Comparison of ENCODE assay signal across 12 cellular contexts in the genomic region with DNA sequence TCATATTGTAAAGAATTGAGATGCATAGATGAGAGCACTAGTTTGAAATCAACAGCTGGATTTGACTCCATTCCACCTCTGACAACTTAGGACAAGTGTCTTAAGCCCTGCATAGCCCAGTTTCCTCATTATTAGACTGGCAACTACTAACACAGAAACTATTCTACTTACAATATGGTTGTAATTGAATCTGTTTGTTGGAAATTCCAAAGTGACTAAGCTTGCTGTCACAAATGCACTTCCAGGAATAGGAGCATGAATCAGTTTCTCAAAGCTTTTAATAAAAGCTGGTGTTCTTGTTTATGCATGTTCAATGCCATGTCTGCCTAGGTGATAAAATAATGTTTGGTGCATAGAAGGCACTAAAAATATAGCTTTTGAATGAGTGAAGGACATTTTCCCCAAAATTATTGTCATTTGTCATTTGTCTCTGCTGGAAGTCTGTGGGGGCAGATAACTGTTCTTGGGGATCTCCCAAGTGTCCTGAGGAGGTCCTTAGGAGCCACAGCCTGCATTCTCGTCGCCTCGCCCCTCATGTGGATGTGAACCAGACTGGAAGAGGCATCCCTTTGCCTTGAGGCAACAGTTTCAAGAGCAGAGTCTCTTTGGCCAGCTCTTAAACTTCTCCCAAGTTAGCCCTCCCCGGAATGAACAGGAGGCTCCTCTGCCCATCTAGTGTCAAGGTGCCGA. TPM values are rescaled to one million over a fixed set of nuclear protein-coding genes. Genes with fewer than 3 reads are reported as not detected.
DNase-seq lines count a peak whose midpoint lies in the region; ATAC-seq and TF ChIP-seq lines count a peak whose summit lies in the region.
"Had no signal": no experiment of that assay in that cellular context is flagged by ENCODE, and none has a peak within 500 bp of the region (broad histone marks: within the 10 kb centered on the region; RNA-seq: fewer than 3 reads in every experiment).

No MANE protein-coding gene starts in this region.

- H3K27me3 ChIP-seq in SJCRH30 = no peaks in the 10 kb centered on the region
- H3K27me3 ChIP-seq: body of pancreas had no signal

- H3K4me3 ChIP-seq in SJCRH30 (no peak overlapping the region), fibroblast of mammary gland (ENCODE audit: control insufficient read depth, low read depth, low read length) (no peak overlapping the region)
- H3K4me3 ChIP-seq: body of pancreas had no signal

- H3K27me3 Mint-ChIP-seq in activated T-cell treated with anti-CD3 and anti-CD28 coated beads, Interleukin-2, amount 50 U/mL, for 72 hours (ENCODE audit: low read depth) = no peaks in the 10 kb centered on the region
- no peaks in the 10 kb centered on the region for H3K27me3 Mint-ChIP-seq in stimulated activated naive CD8-positive, alpha-beta T cell treated with anti-CD3 and anti-CD28 coated beads, Interleukin-15, Interleukin-2, amounts not matched to agents 100 ng/mL and 50 ng/mL, for 24 hours

- H3K4me1 Mint-ChIP-seq in activated T-cell treated with anti-CD3 and anti-CD28 coated beads, Interleukin-2, amount 50 U/mL, for 72 hours (ENCODE audit: low read depth) = peaks cover 90% of the 10 kb centered on the region
- peaks cover 92% of the 10 kb centered on the region for H3K4me1 Mint-ChIP-seq in stimulated activated naive CD8-positive, alpha-beta T cell treated with anti-CD3 and anti-CD28 coated beads, Interleukin-15, Interleukin-2, amounts not matched to agents 100 ng/mL and 50 ng/mL, for 24 hours (ENCODE audit: low read depth)

- DNase-seq in activated T-cell treated with anti-CD3 and anti-CD28 coated beads, Interleukin-2, amount 50 U/mL, for 72 hours = no peak
- no peak for DNase-seq in activated T-cell treated with anti-CD3 and anti-CD28 coated beads, Interleukin-2, amount 50 U/mL, for 48 hours
- peak; percentile 17 to 61 for DNase-seq in SJCRH30
- DNase-seq in fibroblast of mammary gland (ENCODE audit: low read depth) = peak; percentile 94
- no peak for DNase-seq in foreskin melanocyte
- no peak for DNase-seq in stimulated activated CD8-positive, alpha-beta memory T cell treated with anti-CD3 and anti-CD28 coated beads, Interleukin-4, amount 100 ng/mL, for 48 hours
- DNase-seq: body of pancreas, Caco-2, mesendoderm, Right ventricle myocardium superior had no signal

- TF ChIP-seq CTCF in fibroblast of mammary gland (conservative IDR thresholded peaks at IDR 0.05; ENCODE audit: control insufficient read depth, insufficient read depth, low read depth, low read length) = no peak

- peaks cover 35% of the 10 kb centered on the region for H3K4me1 ChIP-seq in SJCRH30
- H3K4me1 ChIP-seq: Caco-2 had no signal

- H3K27ac Mint-ChIP-seq in activated T-cell treated with anti-CD3 and anti-CD28 coated beads, Interleukin-2, amount 50 U/mL, for 72 hours = peak overlapping the region; percentile 98
- peak overlapping the region; percentile 84 for H3K27ac Mint-ChIP-seq in stimulated activated naive CD8-positive, alpha-beta T cell treated with anti-CD3 and anti-CD28 coated beads, Interleukin-15, Interleukin-2, amounts not matched to agents 100 ng/mL and 50 ng/mL, for 24 hours

- H3K36me3 ChIP-seq in SJCRH30 = no peaks in the 10 kb centered on the region

- H3K9me3 ChIP-seq in SJCRH30 (replicated peaks) = no peaks in the 10 kb centered on the region; the same call in none of the 2 replicates
- H3K9me3 ChIP-seq: body of pancreas, Caco-2 had no signal

- H3K9me3 Mint-ChIP-seq in activated T-cell treated with anti-CD3 and anti-CD28 coated beads, Interleukin-2, amount 50 U/mL, for 72 hours = peaks cover 3 to 4% of the 10 kb centered on the region in 2 donors
- H3K9me3 Mint-ChIP-seq in stimulated activated naive CD8-positive, alpha-beta T cell treated with anti-CD3 and anti-CD28 coated beads, Interleukin-15, Interleukin-2, amounts not matched to agents 100 ng/mL and 50 ng/mL, for 24 hours = peaks cover 10% of the 10 kb centered on the region

- H3K4me3 Mint-ChIP-seq in activated T-cell treated with anti-CD3 and anti-CD28 coated beads, Interleukin-2, amount 50 U/mL, for 72 hours = peak overlapping the region; percentile 57 to 87
- H3K4me3 Mint-ChIP-seq in stimulated activated naive CD8-positive, alpha-beta T cell treated with anti-CD3 and anti-CD28 coated beads, Interleukin-15, Interleukin-2, amounts not matched to agents 100 ng/mL and 50 ng/mL, for 24 hours = peak overlapping the region; percentile 65

- peak; percentile 22 to 35 for ATAC-seq in activated T-cell treated with anti-CD3 and anti-CD28 coated beads, Interleukin-2, amount 50 U/mL, for 72 hours (replicated peaks in 1 of 2)
- ATAC-seq in GM19035 (IDR thresholded peaks at IDR 0.05; ENCODE audit: unreplicated experiment) = no peak
- ATAC-seq: body of pancreas had no signal

- peak overlapping the region; percentile 39 for H3K27ac ChIP-seq in SJCRH30

- peaks cover 25 to 44% of the 10 kb centered on the region in 2 donors for H3K36me3 Mint-ChIP-seq in activated T-cell treated with anti-CD3 and anti-CD28 coated beads, Interleukin-2, amount 50 U/mL, for 72 hours (ENCODE audit: insufficient read depth in 2 of 2)
- peaks cover 76% of the 10 kb centered on the region for H3K36me3 Mint-ChIP-seq in stimulated activated naive CD8-positive, alpha-beta T cell treated with anti-CD3 and anti-CD28 coated beads, Interleukin-15, Interleukin-2, amounts not matched to agents 100 ng/mL and 50 ng/mL, for 24 hours (ENCODE audit: low read depth)

RNA-seq across cellular contexts. Expression of a gene that starts 40.4 kb away (rescaled TPM):
- total RNA-seq in activated T-cell treated with anti-CD3 and anti-CD28 coated beads, Interleukin-2, amount 50 U/mL, for 72 hours = 100 to 1,000 TPM; 139 to 153 TPM
- total RNA-seq in SJCRH30 (2014; rRNA removed; shearing (Covaris generic)) = 28.6 and 30.7 TPM in 2 replicates

Comparison
In these comparisons a context has a peak if more than half of its experiments do, and no peak if none do; other contexts are left out.
1. DNase-seq: peak in SJCRH30 (2 of 2) and fibroblast of mammary gland (single experiment); none in activated T-cell treated with anti-CD3 and anti-CD28 coated beads, Interleukin-2, amount 50 U/mL, for 72 hours (0 of 2), activated T-cell treated with anti-CD3 and anti-CD28 coated beads, Interleukin-2, amount 50 U/mL, for 48 hours (0 of 2), foreskin melanocyte (single experiment) and stimulated activated CD8-positive, alpha-beta memory T cell treated with anti-CD3 and anti-CD28 coated beads, Interleukin-4, amount 100 ng/mL, for 48 hours (single experiment).